In the genomic region with DNA sequence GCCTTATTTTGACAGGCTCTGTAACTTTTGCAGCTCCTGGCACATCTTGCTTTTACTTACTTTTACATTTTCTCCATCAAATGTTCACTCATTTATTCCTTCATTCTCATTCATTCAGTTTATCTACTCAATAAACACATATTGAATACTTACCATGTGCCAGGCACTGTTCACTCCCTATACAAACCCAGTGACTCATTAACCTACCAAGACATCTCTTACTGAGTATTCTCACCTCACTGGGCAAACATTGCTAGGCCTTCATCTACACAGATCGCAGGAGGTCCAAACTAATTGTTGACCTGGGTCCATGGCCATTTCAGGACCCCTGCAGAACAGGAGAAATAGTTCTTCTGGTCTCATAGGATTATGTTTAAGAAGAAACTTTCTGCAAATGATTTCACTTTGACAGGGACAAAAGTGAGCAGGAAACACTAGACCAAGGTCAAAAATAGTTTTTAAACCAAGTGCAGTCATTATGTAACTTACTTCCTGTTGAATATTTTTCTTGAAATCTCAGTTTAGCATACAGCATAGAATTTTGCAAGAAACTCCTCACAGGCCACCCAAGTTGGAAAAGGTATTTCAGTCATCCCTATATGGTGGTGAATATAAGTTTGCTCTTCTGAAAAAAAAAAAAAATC, we compare ENCODE assay signal across 16 cellular contexts. TPM values are rescaled to one million over a fixed set of nuclear protein-coding genes. Genes with fewer than 3 reads are reported as not detected.
DNase-seq lines count a peak whose midpoint lies in the region; ATAC-seq and TF ChIP-seq lines count a peak whose summit lies in the region.
"Had no signal": no experiment of that assay in that cellular context is flagged by ENCODE, and none has a peak within 500 bp of the region (broad histone marks: within the 10 kb centered on the region; RNA-seq: fewer than 3 reads in every experiment).

No MANE protein-coding gene starts in this region.

- H3K27ac Mint-ChIP-seq in activated CD8-positive, alpha-beta memory T cell treated with anti-CD3 and anti-CD28 coated beads, Interleukin-2, amount 10 ng/mL, durations not matched to agents 7 days and 5 days: peak overlapping the region; percentile 68
- H3K27ac Mint-ChIP-seq in stimulated activated naive B cell treated with anti-CD40 and anti-IgM and Interleukin-4, amounts not matched to agents 10 μg/mL and 1 μg/mL and 100 μg/mL, for 72 hours: no peak overlapping the region
- H3K27ac Mint-ChIP-seq: brain had no signal

- no TSS peak for BruUV-seq in PC-3 (replicated peaks; lab: Mats Ljungman, UMichigan)

- H3K9me3 Mint-ChIP-seq in activated CD8-positive, alpha-beta memory T cell treated with anti-CD3 and anti-CD28 coated beads, Interleukin-2, amount 10 ng/mL, durations not matched to agents 7 days and 5 days (ENCODE audit: low read depth): no peaks in the 10 kb centered on the region
- H3K9me3 Mint-ChIP-seq in stimulated activated naive B cell treated with anti-CD40 and anti-IgM and Interleukin-4, amounts not matched to agents 10 μg/mL and 1 μg/mL and 100 μg/mL, for 72 hours: no peaks in the 10 kb centered on the region
- H3K9me3 Mint-ChIP-seq: brain, immature natural killer cell had no signal

- H3K4me3 Mint-ChIP-seq in activated CD8-positive, alpha-beta memory T cell treated with anti-CD3 and anti-CD28 coated beads, Interleukin-2, amount 10 ng/mL, durations not matched to agents 7 days and 5 days: no peak overlapping the region
- H3K4me3 Mint-ChIP-seq in stimulated activated naive B cell treated with anti-CD40 and anti-IgM and Interleukin-4, amounts not matched to agents 10 μg/mL and 1 μg/mL and 100 μg/mL, for 72 hours: no peak overlapping the region
- H3K4me3 Mint-ChIP-seq: brain, immature natural killer cell had no signal

- H3K4me2 ChIP-seq in PC-3 (ENCODE audit: low read length) (no peak overlapping the region), smooth muscle cell (no peak overlapping the region)

- H3K9ac ChIP-seq in PC-3 (ENCODE audit: low read length) (no peak overlapping the region), smooth muscle cell (ENCODE audit: low read depth) (no peak overlapping the region)

- no peak overlapping the region for H3K27ac ChIP-seq in PC-3 (ENCODE audit: low read length)
- H3K27ac ChIP-seq in smooth muscle cell (ENCODE audit: low read depth): no peak overlapping the region
- H3K27ac ChIP-seq: tibial nerve had no signal

- H3K36me3 Mint-ChIP-seq in activated CD8-positive, alpha-beta memory T cell treated with anti-CD3 and anti-CD28 coated beads, Interleukin-2, amount 10 ng/mL, durations not matched to agents 7 days and 5 days: peaks cover 39% of the 10 kb centered on the region
- H3K36me3 Mint-ChIP-seq in stimulated activated naive B cell treated with anti-CD40 and anti-IgM and Interleukin-4, amounts not matched to agents 10 μg/mL and 1 μg/mL and 100 μg/mL, for 72 hours: no peaks in the 10 kb centered on the region
- H3K36me3 Mint-ChIP-seq: brain, immature natural killer cell had no signal

- CTCF ChIA-PET in activated CD8-positive, alpha-beta memory T cell treated with anti-CD3 and anti-CD28 coated beads, Interleukin-2, amount 10 ng/mL, durations not matched to agents 7 days and 5 days (lab: Charles Lee): interaction anchor here (1.7 kb wide), 1 partner anchor 117 kb away, joined by 4 read pairs; no protein-coding TSS in a partner anchor
- CTCF ChIA-PET in PC-3 (lab: Charles Lee): no interaction called here

- H3K9me3 ChIP-seq in PC-3 (ENCODE audit: low read length) (no peaks in the 10 kb centered on the region), smooth muscle cell (replicated peaks; ENCODE audit: low read depth) (no peaks in the 10 kb centered on the region)
- H3K9me3 ChIP-seq: HAP-1, tibial nerve had no signal

- H3K4me1 ChIP-seq in PC-3 (ENCODE audit: insufficient read depth, low read length) (no peaks in the 10 kb centered on the region), smooth muscle cell (ENCODE audit: low read depth) (no peaks in the 10 kb centered on the region)
- H3K4me1 ChIP-seq: tibial nerve had no signal

- intact Hi-C loops in PC-3 (cut with micrococcal nuclease): no loop called here

- H2AFZ ChIP-seq in PC-3 (ENCODE audit: low read length): no peak overlapping the region
- H2AFZ ChIP-seq in smooth muscle cell (ENCODE audit: low read depth): no peak overlapping the region

- H3K27me3 ChIP-seq in PC-3 (ENCODE audit: low read length) (no peaks in the 10 kb centered on the region), smooth muscle cell (ENCODE audit: low read depth) (peaks cover 2% of the 10 kb centered on the region)
- H3K27me3 ChIP-seq: tibial nerve had no signal

- DNase-seq in activated CD8-positive, alpha-beta memory T cell treated with anti-CD3 and anti-CD28 coated beads, Interleukin-2, amount 10 ng/mL, durations not matched to agents 7 days and 5 days: no peak
- DNase-seq in activated CD8-positive, alpha-beta memory T cell treated with anti-CD3 and anti-CD28 coated beads, Interleukin-2, amount 50 U/mL, for 4 hours: no peak
- DNase-seq in PC-3 (no peak), NCI-H446 (lab: John Stamatoyannopoulos, UW) (no peak), A172 (ENCODE audit: low spot score) (no peak), smooth muscle cell (lab: John Stamatoyannopoulos, UW; ENCODE audit: unreplicated experiment) (no peak)
- DNase-seq in stimulated activated naive B cell treated with anti-CD40 and anti-IgM and Interleukin-4, amounts not matched to agents 10 μg/mL and 1 μg/mL and 100 μg/mL, for 72 hours: no peak
- DNase-seq: DMS153, immature natural killer cell, mesenchymal stem cell, NCI-H1092, occipital lobe had no signal

- POLR2A ChIA-PET in PC-3 (lab: Charles Lee; ENCODE audit: unreplicated experiment): no interaction called here

- no peak overlapping the region for H3K4me3 ChIP-seq in PC-3 (ENCODE audit: low read length)
- no peak overlapping the region for H3K4me3 ChIP-seq in smooth muscle cell
- H3K4me3 ChIP-seq: HAP-1, tibial nerve had no signal

- no peaks in the 10 kb centered on the region for H3K36me3 ChIP-seq in PC-3 (ENCODE audit: low read depth, low read length)
- H3K36me3 ChIP-seq in smooth muscle cell (ENCODE audit: low read depth): no peaks in the 10 kb centered on the region
- H3K36me3 ChIP-seq: HAP-1, tibial nerve had no signal

- no peaks in the 10 kb centered on the region for H3K27me3 Mint-ChIP-seq in activated CD8-positive, alpha-beta memory T cell treated with anti-CD3 and anti-CD28 coated beads, Interleukin-2, amount 10 ng/mL, durations not matched to agents 7 days and 5 days
- H3K27me3 Mint-ChIP-seq in stimulated activated naive B cell treated with anti-CD40 and anti-IgM and Interleukin-4, amounts not matched to agents 10 μg/mL and 1 μg/mL and 100 μg/mL, for 72 hours: no peaks in the 10 kb centered on the region

- H3F3A ChIP-seq in PC-3 (ENCODE audit: low read length, unreplicated experiment) (no peaks in the 10 kb centered on the region), smooth muscle cell (ENCODE audit: low read depth) (no peaks in the 10 kb centered on the region)

- H4K20me1 ChIP-seq in PC-3 (ENCODE audit: low read length) (no peaks in the 10 kb centered on the region), smooth muscle cell (ENCODE audit: low read depth) (no peaks in the 10 kb centered on the region)

- H3K9me2 ChIP-seq in PC-3 (replicated peaks; ENCODE audit: low read length): no peaks in the 10 kb centered on the region

- H3K4me1 Mint-ChIP-seq in activated CD8-positive, alpha-beta memory T cell treated with anti-CD3 and anti-CD28 coated beads, Interleukin-2, amount 10 ng/mL, durations not matched to agents 7 days and 5 days: peaks cover 19% of the 10 kb centered on the region
- H3K4me1 Mint-ChIP-seq in stimulated activated naive B cell treated with anti-CD40 and anti-IgM and Interleukin-4, amounts not matched to agents 10 μg/mL and 1 μg/mL and 100 μg/mL, for 72 hours: peaks cover 10 to 20% of the 10 kb centered on the region in 2 donors
- H3K4me1 Mint-ChIP-seq: brain had no signal

- 95% methylated on average over 1 of the region's 1 CpG for WGBS in smooth muscle cell (ENCODE audit: low lambda C conversion rate)

- TF ChIP-seq CTCF in PC-3 (conservative IDR thresholded peaks at IDR 0.05; ENCODE audit: low read depth, low read length): no peak
- TF ChIP-seq CTCF in smooth muscle cell (IDR thresholded peaks at IDR 0.05; ENCODE audit: borderline replicate concordance, insufficient read depth, poor library complexity, severe bottlenecking): no peak

- H3K79me2 ChIP-seq in PC-3 (ENCODE audit: low read length): no peaks in the 10 kb centered on the region
- no peaks in the 10 kb centered on the region for H3K79me2 ChIP-seq in smooth muscle cell (ENCODE audit: low read depth)

- ATAC-seq in activated CD8-positive, alpha-beta memory T cell treated with anti-CD3 and anti-CD28 coated beads, Interleukin-2, amount 10 ng/mL, durations not matched to agents 7 days and 5 days: peak; percentile 63
- ATAC-seq in HG02610 (IDR thresholded peaks at IDR 0.05; ENCODE audit: unreplicated experiment) (peak; percentile 63), PC-3 (peak; percentile 38; the same call in 1 of the 2 replicates)
- peak; percentile 41 to 61 for ATAC-seq in stimulated activated naive B cell treated with anti-CD40 and anti-IgM and Interleukin-4, amounts not matched to agents 10 μg/mL and 1 μg/mL and 100 μg/mL, for 72 hours (replicated peaks)

RNA-seq across cellular contexts. Expression of a gene that starts 17.6 kb away (rescaled TPM):
- total RNA-seq in activated CD8-positive, alpha-beta memory T cell treated with anti-CD3 and anti-CD28 coated beads, Interleukin-2, amount 10 ng/mL, durations not matched to agents 7 days and 5 days: 10 to 100 TPM in 1 of 2 experiments, 1 to 10 TPM in 1; 8.3 to 15.4 TPM
- total RNA-seq in PC-3 (2014; rRNA removed) (not detected in 2 replicates), smooth muscle cell (0.85 and 1.7 TPM in 2 replicates)
- 0.02 TPM in 1 of 2 replicates, not detected in the other for total RNA-seq in A172 (2014; rRNA removed; shearing (Covaris generic))
- 0.06 and 0.57 TPM in 2 replicates for polyA plus RNA-seq in smooth muscle cell
- polyA plus RNA-seq: immature natural killer cell had no signal
